19 cellular contexts compared by ENCODE assay signal in the genomic region with DNA sequence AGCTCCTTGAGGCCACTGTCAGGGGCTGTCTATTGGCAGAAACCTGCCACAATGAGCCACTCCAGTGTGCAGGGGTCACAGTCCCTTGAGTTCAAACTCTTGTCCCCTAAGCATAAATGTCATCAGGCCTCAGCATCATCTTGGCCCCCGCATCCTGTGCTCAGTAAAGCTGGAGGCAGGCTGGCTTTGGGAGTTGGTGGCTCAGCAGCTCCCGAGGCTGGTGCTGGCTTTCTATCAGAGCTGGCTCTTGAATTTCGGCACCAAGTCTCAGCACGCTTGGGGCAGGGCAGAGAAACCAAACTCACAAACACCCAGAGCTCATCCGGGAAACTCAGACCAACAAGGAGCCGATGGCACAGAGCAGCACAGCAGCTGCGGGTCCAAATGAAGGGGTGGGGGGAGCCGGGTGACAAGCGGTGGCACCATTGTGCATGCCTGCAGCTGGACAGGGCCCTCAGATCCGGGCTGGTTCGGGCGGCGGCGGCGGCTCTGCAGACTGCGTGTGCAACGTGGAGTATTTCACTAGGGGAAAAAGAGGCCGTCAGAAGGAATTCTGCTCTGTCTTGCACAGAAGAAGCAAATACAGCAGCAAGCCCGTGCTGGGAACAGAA.
DNase-seq lines count a peak whose midpoint lies in the region; TF ChIP-seq lines count a peak whose summit lies in the region.
"Had no signal": no experiment of that assay in that cellular context is flagged by ENCODE, and none has a peak within 500 bp of the region (broad histone marks: within the 10 kb centered on the region; RNA-seq: fewer than 3 reads in every experiment).

No MANE protein-coding gene starts in this region.

- no peak overlapping the region for H2AFZ ChIP-seq in osteoblast (ENCODE audit: low read length)
- H2AFZ ChIP-seq: PC-9 had no signal

- no peaks in the 10 kb centered on the region for H3K36me3 ChIP-seq in osteoblast (ENCODE audit: insufficient read depth, low read length)
- H3K36me3 ChIP-seq in tibial artery = peaks cover 0 to 26% (median 12%) of the 10 kb centered on the region in 3 donors

- H4K20me1 ChIP-seq in osteoblast (ENCODE audit: insufficient read depth, low read length) = no peaks in the 10 kb centered on the region

- H3K4me1 ChIP-seq in osteoblast (ENCODE audit: insufficient read depth, low read length) = peaks cover 10% of the 10 kb centered on the region
- peaks cover 0 to 7% (median 0%) of the 10 kb centered on the region in 4 donors for H3K4me1 ChIP-seq in tibial artery

- H3K4me3 ChIP-seq in osteoblast (ENCODE audit: insufficient read depth, low read length) (no peak overlapping the region), tibial artery (no peak overlapping the region)
- H3K4me3 ChIP-seq: PC-9 had no signal

- no peak overlapping the region for H3K4me2 ChIP-seq in osteoblast (ENCODE audit: insufficient read depth, low read length)
- H3K4me2 ChIP-seq: PC-9 had no signal

- intact Hi-C loops in head of caudate nucleus (cut with DNase I) = loop anchor here (10.0 kb wide), 1 partner anchor 236 kb away; no protein-coding TSS in a partner anchor
- intact Hi-C loops in tibial artery (cut with DNase I; ENCODE audit: low total_unique reads) = no loop called here

- H3K79me2 ChIP-seq in osteoblast (ENCODE audit: insufficient read depth, low read length) = no peaks in the 10 kb centered on the region

- peak; percentile 52 for DNase-seq in activated CD8-positive, alpha-beta memory T cell treated with anti-CD3 and anti-CD28 coated beads for 24 hours
- DNase-seq in activated CD8-positive, alpha-beta memory T cell treated with anti-CD3 and anti-CD28 coated beads, Interleukin-2, amount 50 U/mL, for 48 hours = no peak
- DNase-seq in head of caudate nucleus (peak in 37 of 42 donors; percentile 34 to 75 (median 65)), osteoblast (ENCODE audit: insufficient read length, low spot score, missing footprints) (peak; percentile 79), tibial artery (no peak), inferior parietal cortex (ENCODE audit: extremely low spot score) (no peak), NCI-H446 (lab: John Stamatoyannopoulos, UW) (no peak)
- DNase-seq: AML-193, DND-41, H7, IMR-90, NCI-H1417, NCI-H187 treated with DMSO at 0.1 percent for 48 hours, NCI-H2227 treated with DMSO at 0.1 percent for 48 hours, NCI-H524, NCI-H82, PC-9 had no signal

- TF ChIP-seq CTCF in osteoblast (IDR thresholded peaks at IDR 0.05; ENCODE audit: extremely low read depth, low read depth, low read length) (no peak), tibial artery (IDR thresholded peaks at IDR 0.05) (no peak)

- no peaks in the 10 kb centered on the region for H3K9me3 ChIP-seq in osteoblast (ENCODE audit: low read depth, low read length)
- H3K9me3 ChIP-seq in tibial artery = no peaks in the 10 kb centered on the region

- H3K27me3 ChIP-seq in osteoblast (ENCODE audit: insufficient read depth, low read length) = no peaks in the 10 kb centered on the region
- H3K27me3 ChIP-seq in tibial artery = no peaks in the 10 kb centered on the region

- H3K27ac ChIP-seq in osteoblast (ENCODE audit: low read depth, low read length) (no peak overlapping the region), temporal lobe (ENCODE audit: low read depth, low read length) (peak overlapping the region; percentile 93), tibial artery (no peak overlapping the region)
- H3K27ac ChIP-seq: 22Rv1, PC-9 had no signal

Comparison
In these comparisons a context has a peak if more than half of its experiments do, and no peak if none do; other contexts are left out.
1. DNase-seq: peak in activated CD8-positive, alpha-beta memory T cell treated with anti-CD3 and anti-CD28 coated beads for 24 hours (single experiment), head of caudate nucleus (37 of 42) and osteoblast (single experiment); none in activated CD8-positive, alpha-beta memory T cell treated with anti-CD3 and anti-CD28 coated beads, Interleukin-2, amount 50 U/mL, for 48 hours (single experiment), tibial artery (0 of 2), inferior parietal cortex (single experiment) and NCI-H446 (0 of 2).